8 cellular contexts compared by ENCODE assay signal in the genomic region with DNA sequence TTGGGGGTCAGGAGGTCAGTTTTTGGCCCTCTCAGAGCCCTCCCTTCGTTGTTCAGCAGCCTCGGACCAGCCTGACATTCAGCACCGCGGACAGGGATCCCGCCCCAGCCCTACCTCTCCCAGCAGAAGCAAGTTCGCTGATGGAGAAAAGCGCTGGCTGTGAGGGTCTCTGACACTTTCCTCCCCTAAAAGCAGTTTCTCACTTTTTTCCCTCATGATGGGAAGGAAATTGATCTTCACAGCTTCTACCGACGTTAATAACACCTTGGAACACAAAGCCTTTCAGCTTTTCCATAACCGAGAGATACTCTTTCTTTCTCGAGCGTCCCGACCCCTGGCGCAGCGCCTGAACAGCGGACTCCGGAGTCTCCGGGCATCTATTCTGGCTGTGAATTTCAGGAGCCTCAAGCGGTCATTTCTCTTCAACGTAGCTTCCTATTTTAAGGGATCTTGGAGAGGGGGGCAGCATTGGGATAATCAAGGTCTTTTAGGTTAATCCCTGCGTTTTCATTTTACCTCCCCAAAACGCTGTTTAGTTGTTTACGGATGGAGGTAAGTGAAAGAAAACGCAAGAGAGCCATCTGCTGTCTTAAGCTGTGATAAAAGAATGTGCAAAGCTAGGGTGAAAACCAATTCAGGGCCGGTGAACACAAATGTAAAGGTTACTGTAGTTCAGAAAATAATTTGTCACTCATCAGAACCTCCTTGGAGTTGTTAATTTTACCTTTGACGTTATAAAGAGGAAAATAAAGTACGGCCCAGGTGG.
DNase-seq lines count a peak whose midpoint lies in the region; ATAC-seq and TF ChIP-seq lines count a peak whose summit lies in the region.

No MANE protein-coding gene starts in this region.

- peaks cover 0 to 30% of the 10 kb centered on the region in 2 donors for H3K4me1 ChIP-seq in right atrium auricular region

- peaks cover 5 to 14% of the 10 kb centered on the region in 2 donors for H3K27me3 ChIP-seq in right atrium auricular region

- H3K4me3 ChIP-seq in right atrium auricular region: peak overlapping the region; percentile 9 to 21

- no peaks in the 10 kb centered on the region for H3K36me3 ChIP-seq in right atrium auricular region

- ATAC-seq in HG03045 (IDR thresholded peaks at IDR 0.05; ENCODE audit: unreplicated experiment): no peak

- H3K9me3 ChIP-seq in right atrium auricular region: no peaks in the 10 kb centered on the region

- H3K27ac ChIP-seq in right atrium auricular region: no peak overlapping the region

- no peak for TF ChIP-seq CTCF in right atrium auricular region (IDR thresholded peaks at IDR 0.05)

- DNase-seq in NCI-H510A treated with DMSO at 0.1 percent for 48 hours (lab: John Stamatoyannopoulos, UW) (peak; percentile 16), NCI-H510A (lab: John Stamatoyannopoulos, UW) (no peak), SK-N-DZ (ENCODE audit: low spot score) (peak; percentile 16), right atrium auricular region (ENCODE audit: low spot score) (no peak), superior temporal gyrus (ENCODE audit: extremely low spot score) (peak; percentile 50), epidermal melanocyte (ENCODE audit: insufficient read length, low spot score) (no peak), GF-D8 (lab: John Stamatoyannopoulos, UW) (no peak)

Comparison
In these comparisons a context has a peak if more than half of its experiments do, and no peak if none do; other contexts are left out.
1. DNase-seq: peak in NCI-H510A treated with DMSO at 0.1 percent for 48 hours (single experiment), SK-N-DZ (single experiment) and superior temporal gyrus (single experiment); none in NCI-H510A (single experiment), right atrium auricular region (single experiment), epidermal melanocyte (single experiment) and GF-D8 (single experiment).